ENCODE assay signal across 3 cellular contexts in the genomic region with DNA sequence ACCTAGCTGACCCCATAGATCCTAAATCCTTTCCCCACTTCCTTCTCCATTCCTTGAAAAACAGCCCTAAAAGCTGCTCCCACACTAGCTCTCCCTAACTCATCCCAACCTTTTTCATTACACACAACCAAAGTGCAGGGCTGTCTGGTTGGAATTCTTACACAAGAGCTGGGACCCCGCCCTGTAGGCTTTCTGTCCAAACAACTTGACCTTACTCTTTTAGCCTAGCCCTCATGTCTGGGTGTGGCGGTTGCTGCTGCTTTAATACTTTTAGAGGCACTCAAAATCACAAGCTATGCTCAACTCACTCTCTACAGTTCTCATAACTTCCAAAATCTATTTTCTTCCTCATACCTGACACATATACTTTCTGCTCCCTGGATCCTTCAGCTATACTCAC.
DNase-seq lines count a peak whose midpoint lies in the region; ATAC-seq and TF ChIP-seq lines count a peak whose summit lies in the region.
"Not testable (repeated sequence)": the region's sequence is repeated elsewhere in the genome, so short reads cannot be mapped to it uniquely, and the experiment has no call there.

No MANE protein-coding gene starts in this region.

- not testable (repeated sequence) for H3K27ac ChIP-seq in lower lobe of right lung; lung (ENCODE audit: low read depth in 1 of 2, low read length in 1 of 2); upper lobe of right lung

- not testable (repeated sequence) for H3K4me1 ChIP-seq in lower lobe of right lung; lung (ENCODE audit: control insufficient read depth in 2 of 2, insufficient read depth in 2 of 2, low read length in 2 of 2); upper lobe of right lung

- not testable (repeated sequence) for H3K36me3 ChIP-seq in lower lobe of right lung; lung (ENCODE audit: control insufficient read depth in 2 of 2, insufficient read depth in 2 of 2, low read length in 2 of 2); upper lobe of right lung

- not testable (repeated sequence) for H3K27me3 ChIP-seq in lower lobe of right lung (ENCODE audit: low read depth); lung (ENCODE audit: control insufficient read depth, insufficient read depth); upper lobe of right lung

- H3K9me3 ChIP-seq in lower lobe of right lung = peaks cover 34% of the 10 kb centered on the region
- not testable (repeated sequence) for H3K9me3 ChIP-seq in lung (ENCODE audit: control insufficient read depth in 2 of 2, insufficient read depth in 1 of 2, low read length in 1 of 2); upper lobe of right lung

- TF ChIP-seq CTCF in lower lobe of right lung (IDR thresholded peaks at IDR 0.05); lung (IDR thresholded peaks at IDR 0.05; ENCODE audit: control extremely low read depth, extremely low read depth); upper lobe of right lung (IDR thresholded peaks at IDR 0.05): not testable (repeated sequence)

- not testable (repeated sequence) for ATAC-seq in lower lobe of right lung; lung (ENCODE audit: insufficient read depth, low FRiP score); upper lobe of right lung

- H3K4me3 ChIP-seq in lower lobe of right lung, lung, upper lobe of right lung: not testable (repeated sequence)

- DNase-seq in lower lobe of right lung (peak; percentile 51), lung (ENCODE audit: low spot score) (peak; percentile 54), upper lobe of right lung (peak; percentile 65)

- intact Hi-C loops in lower lobe of right lung (cut with DNase I); upper lobe of right lung (cut with DNase I): not testable (repeated sequence)

- WGBS in lung, 2 donors = 74 to 89% methylated on average over 2 of the region's 2 CpGs
